28 cellular contexts compared by ENCODE assay signal in genomic region chr14:69226736-69227135, GRCh38. TPM values are rescaled to one million over a fixed set of nuclear protein-coding genes. Genes with fewer than 3 reads are reported as not detected.
A peak's percentile ranks its signal among the peaks of the same experiment; 100 is the strongest.
DNase-seq lines count a peak whose midpoint lies in the region; ATAC-seq and TF ChIP-seq lines count a peak whose summit lies in the region.
"Had no signal": no experiment of that assay in that cellular context is flagged by ENCODE, and none has a peak within 500 bp of the region (broad histone marks: within the 10 kb centered on the region; RNA-seq: fewer than 3 reads in every experiment).

No MANE protein-coding gene starts in this region.

- H3K4me1 ChIP-seq in GM23248 (ENCODE audit: insufficient read depth) (peaks cover 11% of the 10 kb centered on the region), heart left ventricle (peaks cover 0 to 31% (median 11%) of the 10 kb centered on the region in 12 donors), HAP-1 (peaks cover 17% of the 10 kb centered on the region)
- H3K4me1 ChIP-seq: BLaER1 treated with 17β-estradiol and CSF1 and Interleukin-3, amounts not matched to agents 10 nM and 100 nM; Caco-2; spleen; vagina had no signal

- H4K20me1 ChIP-seq in GM23248 (ENCODE audit: insufficient read depth), result no peaks in the 10 kb centered on the region
- H4K20me1 ChIP-seq: BLaER1 treated with 17β-estradiol and CSF1 and Interleukin-3, amounts not matched to agents 10 nM and 100 nM had no signal

- no peaks in the 10 kb centered on the region for H3K79me2 ChIP-seq in GM23248 (ENCODE audit: insufficient read depth)

- in situ Hi-C loops in GM23248 (cut with MboI) (loop anchor here (25.0 kb wide), 1 partner anchor 236 kb away; no protein-coding TSS in a partner anchor), HAP-1 (cut with MboI; ENCODE audit: low sequenced_read_pairs) (no loop called here)

- TF ChIP-seq POLR2A in heart left ventricle (IDR thresholded peaks at IDR 0.05), result no peak

- no peaks in the 10 kb centered on the region for H3K27me3 ChIP-seq in GM23248 (replicated peaks; ENCODE audit: insufficient read depth)
- no peaks in the 10 kb centered on the region for H3K27me3 ChIP-seq in heart left ventricle
- no peaks in the 10 kb centered on the region for H3K27me3 ChIP-seq in HAP-1 (ENCODE audit: low read depth)
- H3K27me3 ChIP-seq: BLaER1 treated with 17β-estradiol and CSF1 and Interleukin-3, amounts not matched to agents 10 nM and 100 nM; esophagus squamous epithelium; spleen; vagina had no signal

- H2AFZ ChIP-seq in GM23248, result no peak overlapping the region

- H3K36me3 ChIP-seq in GM23248 (ENCODE audit: low read depth), result no peaks in the 10 kb centered on the region
- H3K36me3 ChIP-seq in heart left ventricle, result peaks cover 0 to 46% (median 24%) of the 10 kb centered on the region in 9 donors
- no peaks in the 10 kb centered on the region for H3K36me3 ChIP-seq in HAP-1 (replicated peaks)
- H3K36me3 ChIP-seq: BLaER1 treated with 17β-estradiol and CSF1 and Interleukin-3, amounts not matched to agents 10 nM and 100 nM had no signal

- ATAC-seq in heart left ventricle (peak in 1 of 4 donors; percentile 35), HG03159 (IDR thresholded peaks at IDR 0.05; ENCODE audit: unreplicated experiment) (no peak), GM19467 (IDR thresholded peaks at IDR 0.05; ENCODE audit: unreplicated experiment) (no peak)
- ATAC-seq: left colon; Panc1; stimulated activated naive CD8-positive, alpha-beta T cell treated with anti-CD3 and anti-CD28 coated beads, Interleukin-15, amount 100 ng/mL, for 72 hours had no signal

- intact Hi-C loops in heart left ventricle (cut with DNase I), result loop anchor here in 5 of 10 donors (5.0 to 10.0 kb wide), 3 partner anchors 72 to 102 kb away; partner anchors contain the start of gene DCAF5 (in 3 of the 5)

- H3K4me3 ChIP-seq in GM23248, result no peak overlapping the region
- no peak overlapping the region for H3K4me3 ChIP-seq in heart left ventricle
- H3K4me3 ChIP-seq in retinal pigment epithelial cell (ENCODE audit: low read length), result no peak overlapping the region
- H3K4me3 ChIP-seq in HAP-1, result no peak overlapping the region
- H3K4me3 ChIP-seq: BLaER1 treated with 17β-estradiol and CSF1 and Interleukin-3, amounts not matched to agents 10 nM and 100 nM; esophagus squamous epithelium; spleen; vagina had no signal

- no peak overlapping the region for H3K27ac ChIP-seq in GM23248
- H3K27ac ChIP-seq in heart left ventricle, result peak overlapping the region in 11 of 12 donors; percentile 41 to 81 (median 59)
- H3K27ac ChIP-seq: BLaER1 treated with 17β-estradiol and CSF1 and Interleukin-3, amounts not matched to agents 10 nM and 100 nM; spleen; vagina had no signal

- no peaks in the 10 kb centered on the region for H3K9me2 ChIP-seq in GM23248 (ENCODE audit: insufficient read depth)

- no peaks in the 10 kb centered on the region for H3K9me3 ChIP-seq in GM23248 (ENCODE audit: low read depth)
- no peaks in the 10 kb centered on the region for H3K9me3 ChIP-seq in heart left ventricle
- no peaks in the 10 kb centered on the region for H3K9me3 ChIP-seq in HAP-1
- H3K9me3 ChIP-seq: BLaER1 treated with 17β-estradiol and CSF1 and Interleukin-3, amounts not matched to agents 10 nM and 100 nM; Caco-2; esophagus squamous epithelium; spleen; vagina had no signal

- no peaks in the 10 kb centered on the region for H3F3A ChIP-seq in GM23248 (ENCODE audit: insufficient read depth)

- WGBS in GM23248 (ENCODE audit: low coverage in 1 of 2, low lambda C conversion rate in 2 of 2, missing lambda C conversion rate in 2 of 2), 2 experiments, result 77 to 80% methylated on average over 2 of the region's 2 CpGs
- WGBS in heart left ventricle, 4 donors, result 87 to 94% (median 92%) methylated on average over 2 of the region's 2 CpGs

- no peak for TF ChIP-seq CTCF in heart left ventricle (IDR thresholded peaks at IDR 0.05)
- TF ChIP-seq CTCF in retinal pigment epithelial cell (conservative IDR thresholded peaks at IDR 0.05; ENCODE audit: low read depth, low read length), result no peak

- H3K9ac ChIP-seq in GM23248, result no peak overlapping the region
- H3K9ac ChIP-seq: BLaER1 treated with 17β-estradiol and CSF1 and Interleukin-3, amounts not matched to agents 10 nM and 100 nM had no signal

- no peak overlapping the region for H3K4me2 ChIP-seq in GM23248 (ENCODE audit: unreplicated experiment)
- H3K4me2 ChIP-seq: BLaER1 treated with 17β-estradiol and CSF1 and Interleukin-3, amounts not matched to agents 10 nM and 100 nM had no signal

- DNase-seq in GM23248 (peak; percentile 20), astrocyte of the hippocampus (ENCODE audit: low read depth, low spot score) (peak; percentile 32), heart left ventricle (no peak), retinal pigment epithelial cell (ENCODE audit: low read depth) (peak; percentile 8), amygdala (lab: John Stamatoyannopoulos, UW) (no peak), HAP-1 (ENCODE audit: low spot score in 2 of 2) (no peak)
- DNase-seq: activated CD4-positive, alpha-beta memory T cell treated with anti-CD3 and anti-CD28 coated beads, Interleukin-2, amount 10 ng/mL, durations not matched to agents 7 days and 5 days; activated CD4-positive, alpha-beta T cell treated with anti-CD3 and anti-CD28 coated beads for 1 hour; activated CD8-positive, alpha-beta memory T cell treated with anti-CD3 and anti-CD28 coated beads, Interleukin-2, amount 50 U/mL, for 48 hours; activated naive CD4-positive, alpha-beta T cell treated with anti-CD3 and anti-CD28 coated beads, Interleukin-2, amount 10 ng/mL, durations not matched to agents 7 days and 5 days; amniotic stem cell; Caco-2; central memory CD4-positive, alpha-beta T cell; DMS53; endodermal cell; esophagus squamous epithelium; immature natural killer cell; left colon; retina; spleen; stimulated activated CD4-positive, alpha-beta T cell treated with anti-CD3 and anti-CD28 coated beads, Interleukin-2, amount 100 ng/mL, for 24 hours; stimulated activated naive CD8-positive, alpha-beta T cell treated with anti-CD3 and anti-CD28 coated beads, Interleukin-15, amount 100 ng/mL, for 72 hours had no signal

RNA-seq across cellular contexts. Expression of gene GALNT16, which starts 33.2 kb away (rescaled TPM):
- total RNA-seq in GM23248 (2014; rRNA removed; shearing (Covaris generic)), result 1.4 and 4.2 TPM in 2 replicates
- polyA plus RNA-seq in GM23248 (2016; fragmentation: Nextera tagmentation; extraction: Ambion mirVana) (0.59 and 0.86 TPM in 2 replicates), heart left ventricle (10 to 100 TPM; 17.0 to 48.6 TPM)
- 10 to 100 TPM; 42.5 to 81.6 (median 62.4) TPM for total RNA-seq in heart left ventricle
- total RNA-seq: activated CD4-positive, alpha-beta memory T cell treated with anti-CD3 and anti-CD28 coated beads, Interleukin-2, amount 10 ng/mL, durations not matched to agents 7 days and 5 days had no signal
- polyA plus RNA-seq: IgD-negative memory B cell, immature natural killer cell had no signal

RNA-seq across cellular contexts. Expression of gene EXD2, which starts 35.4 kb away (rescaled TPM):
- 10.9 and 17.3 TPM in 2 replicates for total RNA-seq in GM23248 (2014; rRNA removed; shearing (Covaris generic))
- polyA plus RNA-seq in GM23248 (2016; fragmentation: Nextera tagmentation; extraction: Ambion mirVana) (19.6 and 20.1 TPM in 2 replicates), heart left ventricle (10 to 100 TPM in 1 of 2 donors, 1 to 10 TPM in 1; 7.2 to 20.6 TPM)
- total RNA-seq in heart left ventricle, result 10 to 100 TPM; 13.9 to 20.9 (median 16.1) TPM

Comparison
In these comparisons a context has a peak if more than half of its experiments do, and no peak if none do; other contexts are left out.
1. DNase-seq: peak in GM23248 (single experiment), astrocyte of the hippocampus (single experiment) and retinal pigment epithelial cell (single experiment); none in heart left ventricle (0 of 5), amygdala (0 of 56) and HAP-1 (0 of 2).